20 cellular contexts compared by ENCODE assay signal in the genomic region with DNA sequence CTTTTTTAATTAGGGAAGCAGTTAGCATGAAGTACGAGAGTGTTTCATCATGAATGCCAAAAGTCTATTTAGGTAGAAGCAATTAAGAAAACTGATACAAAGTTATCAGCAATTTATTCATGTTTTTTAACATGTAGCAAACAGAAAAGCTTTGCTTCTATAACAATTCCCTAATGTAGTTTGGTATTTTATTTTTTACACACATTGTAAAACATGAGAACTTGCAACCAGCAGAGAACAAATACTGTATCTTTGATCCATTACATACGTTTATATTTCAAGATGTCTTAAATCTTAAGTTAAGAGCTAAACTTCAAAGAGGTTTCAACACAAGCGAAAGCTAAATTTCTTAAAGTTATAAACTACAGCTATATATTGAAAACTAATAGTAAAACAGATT.
"Had no signal": no experiment of that assay in that cellular context is flagged by ENCODE, and none has a peak within 500 bp of the region (broad histone marks: within the 10 kb centered on the region; RNA-seq: fewer than 3 reads in every experiment).

No MANE protein-coding gene starts in this region.

- ATAC-seq: activated T-cell treated with anti-CD3 and anti-CD28 coated beads, Interleukin-2, amount 50 U/mL, for 4 hours; T-cell had no signal

- H3K27me3 Mint-ChIP-seq: activated CD4-positive, alpha-beta memory T cell treated with anti-CD3 and anti-CD28 coated beads for 36 hours; activated CD4-positive, alpha-beta T cell treated with anti-CD3 and anti-CD28 coated beads, Interleukin-2, amount 10 ng/mL, durations not matched to agents 7 days and 5 days; central memory CD8-positive, alpha-beta T cell; T-cell had no signal

- H3K27me3 ChIP-seq: breast epithelium had no signal

- H3K27ac Mint-ChIP-seq: activated CD4-positive, alpha-beta memory T cell treated with anti-CD3 and anti-CD28 coated beads for 36 hours; activated CD4-positive, alpha-beta T cell treated with anti-CD3 and anti-CD28 coated beads, Interleukin-2, amount 10 ng/mL, durations not matched to agents 7 days and 5 days; activated naive CD4-positive, alpha-beta T cell treated with anti-CD3 and anti-CD28 coated beads for 36 hours had no signal

- H3K9me3 Mint-ChIP-seq: activated CD4-positive, alpha-beta memory T cell treated with anti-CD3 and anti-CD28 coated beads for 36 hours; activated CD4-positive, alpha-beta T cell treated with anti-CD3 and anti-CD28 coated beads, Interleukin-2, amount 10 ng/mL, durations not matched to agents 7 days and 5 days; activated naive CD4-positive, alpha-beta T cell treated with anti-CD3 and anti-CD28 coated beads for 36 hours; activated T-cell treated with anti-CD3 and anti-CD28 coated beads, Interleukin-2, amount 50 U/mL, for 4 hours; central memory CD8-positive, alpha-beta T cell; T-cell had no signal

- H3K36me3 ChIP-seq: breast epithelium had no signal

- H3K27ac ChIP-seq: breast epithelium, VCaP had no signal

- H3K4me3 ChIP-seq: breast epithelium had no signal

- DNase-seq: activated CD4-positive, alpha-beta memory T cell treated with anti-CD3 and anti-CD28 coated beads for 36 hours; activated CD4-positive, alpha-beta T cell treated with anti-CD3 and anti-CD28 coated beads, Interleukin-2, amount 10 ng/mL, durations not matched to agents 7 days and 5 days; activated CD4-positive, CD25-positive, alpha-beta regulatory T cell; activated CD8-positive, alpha-beta memory T cell treated with anti-CD3 and anti-CD28 coated beads for 24 hours; activated effector memory CD4-positive, alpha-beta T cell treated with anti-CD3 and anti-CD28 coated beads, Interleukin-2, amount 50 U/mL, for 16 hours; activated naive CD4-positive, alpha-beta T cell treated with anti-CD3 and anti-CD28 coated beads for 36 hours; activated T-cell treated with anti-CD3 and anti-CD28 coated beads, Interleukin-2, amount 50 U/mL, for 4 hours; aorta; NCI-H1105; NCI-H1436; NCI-H1694 treated with DMSO at 0.1 percent for 48 hours; NCI-H2029 treated with DMSO at 0.1 percent for 48 hours; NCI-H345; NCI-H510A; NCI-H526 treated with DMSO at 0.1 percent for 48 hours; SIG-M5; T-cell had no signal

- H3K4me3 Mint-ChIP-seq: activated CD4-positive, alpha-beta memory T cell treated with anti-CD3 and anti-CD28 coated beads for 36 hours; activated CD4-positive, alpha-beta T cell treated with anti-CD3 and anti-CD28 coated beads, Interleukin-2, amount 10 ng/mL, durations not matched to agents 7 days and 5 days; activated naive CD4-positive, alpha-beta T cell treated with anti-CD3 and anti-CD28 coated beads for 36 hours; activated T-cell treated with anti-CD3 and anti-CD28 coated beads, Interleukin-2, amount 50 U/mL, for 4 hours; central memory CD8-positive, alpha-beta T cell; T-cell had no signal

- H3K9me3 ChIP-seq: breast epithelium had no signal
